ENCODE assay signal across 22 cellular contexts in genomic region chr1:185215911-185216310, GRCh38.
"Had no signal": no experiment of that assay in that cellular context is flagged by ENCODE, and none has a peak within 500 bp of the region (broad histone marks: within the 10 kb centered on the region; RNA-seq: fewer than 3 reads in every experiment).

No MANE protein-coding gene starts in this region.

- H3K27ac Mint-ChIP-seq: activated CD4-positive, alpha-beta T cell treated with anti-CD3 and anti-CD28 coated beads, Interleukin-2, amount 10 ng/mL, durations not matched to agents 24 days and 14 days; activated CD8-positive, alpha-beta T cell treated with anti-CD3 and anti-CD28 coated beads for 36 hours; activated T-helper 17 cell treated with anti-CD3 and anti-CD28 coated beads, Interleukin-2, amount 50 U/mL, for 72 hours; nephron had no signal

- H3K9me3 Mint-ChIP-seq: activated CD8-positive, alpha-beta T cell treated with anti-CD3 and anti-CD28 coated beads for 36 hours; activated T-helper 17 cell treated with anti-CD3 and anti-CD28 coated beads, Interleukin-2, amount 50 U/mL, for 72 hours had no signal

- DNase-seq: activated CD4-positive, alpha-beta T cell treated with anti-CD3 and anti-CD28 coated beads, Interleukin-2, amount 10 ng/mL, durations not matched to agents 24 days and 14 days; activated CD8-positive, alpha-beta T cell treated with anti-CD3 and anti-CD28 coated beads for 36 hours; activated naive CD4-positive, alpha-beta T cell treated with Interleukin-2 at 50 U/mL for 16 hours; activated T-cell treated with anti-CD3 and anti-CD28 coated beads, Interleukin-2, amount 50 U/mL, for 1 hour; aorta; brain microvascular endothelial cell; cortex of kidney; effector CD4-positive, alpha-beta T cell; kidney; midbrain; nucleus accumbens; posterior cingulate gyrus; sigmoid colon; stimulated activated CD4-positive, alpha-beta T cell treated with anti-CD3 and anti-CD28 coated beads, Interleukin-2, amount 100 ng/mL, for 24 hours; stimulated activated naive CD8-positive, alpha-beta T cell treated with anti-CD3 and anti-CD28 coated beads, Interleukin-15, Interleukin-2, amounts not matched to agents 100 U/mL and 50 U/mL, for 24 hours; substantia nigra; T1000; tibial artery had no signal

- H3K4me3 Mint-ChIP-seq: activated CD4-positive, alpha-beta T cell treated with anti-CD3 and anti-CD28 coated beads, Interleukin-2, amount 10 ng/mL, durations not matched to agents 24 days and 14 days; activated CD8-positive, alpha-beta T cell treated with anti-CD3 and anti-CD28 coated beads for 36 hours; activated T-helper 17 cell treated with anti-CD3 and anti-CD28 coated beads, Interleukin-2, amount 50 U/mL, for 72 hours; nephron had no signal

- H3K4me1 Mint-ChIP-seq: activated CD4-positive, alpha-beta T cell treated with anti-CD3 and anti-CD28 coated beads, Interleukin-2, amount 10 ng/mL, durations not matched to agents 24 days and 14 days; activated T-helper 17 cell treated with anti-CD3 and anti-CD28 coated beads, Interleukin-2, amount 50 U/mL, for 72 hours; nephron had no signal

- H3K36me3 ChIP-seq: brain microvascular endothelial cell, sigmoid colon had no signal

- H3K4me1 ChIP-seq: esophagus muscularis mucosa, sigmoid colon, tibial artery had no signal

- ATAC-seq: activated CD8-positive, alpha-beta T cell treated with anti-CD3 and anti-CD28 coated beads for 36 hours; activated T-helper 17 cell treated with anti-CD3 and anti-CD28 coated beads, Interleukin-2, amount 50 U/mL, for 72 hours; left lobe of liver; stimulated activated naive CD8-positive, alpha-beta T cell treated with anti-CD3 and anti-CD28 coated beads, Interleukin-15, Interleukin-2, amounts not matched to agents 100 U/mL and 50 U/mL, for 24 hours had no signal

- H3K9me3 ChIP-seq: esophagus muscularis mucosa, sigmoid colon, tibial artery had no signal

- H3K27me3 Mint-ChIP-seq: activated CD4-positive, alpha-beta T cell treated with anti-CD3 and anti-CD28 coated beads, Interleukin-2, amount 10 ng/mL, durations not matched to agents 24 days and 14 days; activated CD8-positive, alpha-beta T cell treated with anti-CD3 and anti-CD28 coated beads for 36 hours; activated T-helper 17 cell treated with anti-CD3 and anti-CD28 coated beads, Interleukin-2, amount 50 U/mL, for 72 hours had no signal

- H3K27me3 ChIP-seq: brain microvascular endothelial cell, esophagus muscularis mucosa, sigmoid colon, tibial artery had no signal

- H3K4me3 ChIP-seq: esophagus muscularis mucosa, sigmoid colon, tibial artery had no signal

- H3K27ac ChIP-seq: brain microvascular endothelial cell, esophagus muscularis mucosa, sigmoid colon, tibial artery had no signal
